ENCODE assay signal across 26 cellular contexts in genomic region chr18:43220691-43221090, GRCh38. TPM values are rescaled to one million over a fixed set of nuclear protein-coding genes. Genes with fewer than 3 reads are reported as not detected.
DNase-seq lines count a peak whose midpoint lies in the region; ATAC-seq and TF ChIP-seq lines count a peak whose summit lies in the region.
"Had no signal": no experiment of that assay in that cellular context is flagged by ENCODE, and none has a peak within 500 bp of the region (broad histone marks: within the 10 kb centered on the region; RNA-seq: fewer than 3 reads in every experiment).

No MANE protein-coding gene starts in this region.

- H3K27me3 Mint-ChIP-seq in GM23338 (ENCODE audit: insufficient read depth, low read depth, poor library complexity) (no peaks in the 10 kb centered on the region), neural progenitor cell (ENCODE audit: insufficient read depth, low read depth) (no peaks in the 10 kb centered on the region)
- H3K27me3 Mint-ChIP-seq in T-helper 2 cell treated with Interferon-gamma antibody and Interleukin-4, amounts not matched to agents 5 μg/mL and 100 μg/mL, for 36 hours (ENCODE audit: low read depth): no peaks in the 10 kb centered on the region
- H3K27me3 Mint-ChIP-seq: CD4-positive, alpha-beta memory T cell; CD4-positive, CD25-positive, alpha-beta regulatory T cell; CD8-positive, alpha-beta memory T cell had no signal

- H3K4me3 ChIP-seq in GM23338 (no peak overlapping the region), neural progenitor cell (no peak overlapping the region), SK-N-SH (ENCODE audit: low read depth in 2 of 2, low read length in 1 of 2) (no peak overlapping the region)
- H3K4me3 ChIP-seq: BLaER1, GM12878 had no signal

- H3F3A ChIP-seq in GM23338 (replicated peaks; ENCODE audit: low read depth) (no peaks in the 10 kb centered on the region), neural progenitor cell (ENCODE audit: low read depth) (no peaks in the 10 kb centered on the region), SK-N-SH (replicated peaks; ENCODE audit: insufficient read depth) (no peaks in the 10 kb centered on the region)

- H3K4me1 Mint-ChIP-seq in GM23338 (peaks cover 7% of the 10 kb centered on the region; the same call in 2 of the 3 replicates), neural progenitor cell (no peaks in the 10 kb centered on the region)
- H3K4me1 Mint-ChIP-seq in T-helper 2 cell treated with Interferon-gamma antibody and Interleukin-4, amounts not matched to agents 5 μg/mL and 100 μg/mL, for 36 hours (ENCODE audit: low read depth): no peaks in the 10 kb centered on the region
- H3K4me1 Mint-ChIP-seq: CD14-positive monocyte; CD4-positive, alpha-beta memory T cell; CD4-positive, CD25-positive, alpha-beta regulatory T cell; CD8-positive, alpha-beta memory T cell had no signal

- H3K9me3 ChIP-seq in neural progenitor cell (ENCODE audit: low read depth): no peaks in the 10 kb centered on the region
- no peaks in the 10 kb centered on the region for H3K9me3 ChIP-seq in SK-N-SH
- H3K9me3 ChIP-seq: BE2C, BLaER1 had no signal

- POLR2A ChIA-PET in SK-N-SH (lab: Yijun Ruan, JAX): no interaction called here

- H3K4me1 ChIP-seq in GM23338 (ENCODE audit: insufficient read depth) (no peaks in the 10 kb centered on the region; the same call in 1 of the 2 replicates), neural progenitor cell (no peaks in the 10 kb centered on the region), SK-N-SH (ENCODE audit: control insufficient read depth in 1 of 2, insufficient read depth in 2 of 2, low read depth in 1 of 2, low read length in 1 of 2) (no peaks in the 10 kb centered on the region)
- H3K4me1 ChIP-seq: BE2C, BLaER1 had no signal

- H3K9ac ChIP-seq in neural progenitor cell (no peak overlapping the region), SK-N-SH (no peak overlapping the region)
- H3K9ac ChIP-seq: BLaER1 had no signal

- TF ChIP-seq RAD21 in SK-N-SH (IDR thresholded peaks at IDR 0.05; ENCODE audit: low read length): no peak

- no peak for TF ChIP-seq EP300 in SK-N-SH (IDR thresholded peaks at IDR 0.05; ENCODE audit: borderline replicate concordance in 1 of 2, low read depth in 1 of 2, low read length in 1 of 2)

- H3K27ac ChIP-seq in GM23338 (ENCODE audit: low read depth): no peak overlapping the region
- no peak overlapping the region for H3K27ac ChIP-seq in neural progenitor cell
- no peak overlapping the region for H3K27ac ChIP-seq in SK-N-SH (ENCODE audit: low read depth in 2 of 2, low read length in 1 of 2)
- H3K27ac ChIP-seq: BLaER1 had no signal

- H3K4me3 Mint-ChIP-seq in GM23338 (no peak overlapping the region), neural progenitor cell (no peak overlapping the region)
- H3K4me3 Mint-ChIP-seq in T-helper 2 cell treated with Interferon-gamma antibody and Interleukin-4, amounts not matched to agents 5 μg/mL and 100 μg/mL, for 36 hours: no peak overlapping the region
- H3K4me3 Mint-ChIP-seq: CD14-positive monocyte; CD4-positive, alpha-beta memory T cell; CD4-positive, CD25-positive, alpha-beta regulatory T cell; CD8-positive, alpha-beta memory T cell had no signal

- H3K9me3 Mint-ChIP-seq in GM23338 (no peaks in the 10 kb centered on the region), neural progenitor cell (peaks cover under 1% of the 10 kb centered on the region)
- H3K9me3 Mint-ChIP-seq in T-helper 2 cell treated with Interferon-gamma antibody and Interleukin-4, amounts not matched to agents 5 μg/mL and 100 μg/mL, for 36 hours: peaks cover 34% of the 10 kb centered on the region

- CTCF ChIA-PET in SK-N-SH (lab: Yijun Ruan, JAX): interaction anchor here (0.8 kb wide), 1 partner anchor 51 kb away, joined by 3 read pairs; no protein-coding TSS in a partner anchor

- H2AFZ ChIP-seq in GM23338 (peak overlapping the region; percentile 50), neural progenitor cell (replicated peaks) (no peak overlapping the region), SK-N-SH (ENCODE audit: low read depth) (no peak overlapping the region)

- DNase-seq in GM23338 (ENCODE audit: low spot score) (no peak), inferior parietal cortex (ENCODE audit: extremely low spot score) (peak; percentile 6), neural progenitor cell (ENCODE audit: low spot score) (no peak), SK-N-SH (no peak)
- no peak for DNase-seq in T-helper 2 cell treated with Interferon-gamma antibody and Interleukin-4, amounts not matched to agents 5 μg/mL and 100 μg/mL, for 36 hours (ENCODE audit: low spot score)
- DNase-seq: 8988T; ACHN; BE2C; C1 segment of cervical spinal cord; CD4-positive, alpha-beta memory T cell; CD4-positive, CD25-positive, alpha-beta regulatory T cell; CD8-positive, alpha-beta memory T cell; COR-L47; DMS 273 treated with DMSO at 0.1 percent for 48 hours; DMS153; DMS53; DMS79; DND-41; EL; GDM1 had no signal

- H3K79me2 ChIP-seq in GM23338 (replicated peaks; ENCODE audit: insufficient read depth): no peaks in the 10 kb centered on the region
- H3K79me2 ChIP-seq in neural progenitor cell (ENCODE audit: low read depth): no peaks in the 10 kb centered on the region
- no peaks in the 10 kb centered on the region for H3K79me2 ChIP-seq in SK-N-SH (ENCODE audit: insufficient read depth)

- H3K27me3 ChIP-seq in GM23338 (ENCODE audit: insufficient read depth) (no peaks in the 10 kb centered on the region), neural progenitor cell (no peaks in the 10 kb centered on the region), SK-N-SH (ENCODE audit: insufficient read depth) (no peaks in the 10 kb centered on the region)
- H3K27me3 ChIP-seq: BE2C, BLaER1 had no signal

- TF ChIP-seq CTCF in GM23338 (conservative IDR thresholded peaks at IDR 0.05; ENCODE audit: low read depth in 2 of 2) (no peak), neural progenitor cell (IDR thresholded peaks at IDR 0.05) (no peak), SK-N-SH (IDR thresholded peaks at IDR 0.05) (no peak)

- peaks cover 6% of the 10 kb centered on the region; the same call in 1 of the 2 replicates for H3K9me2 ChIP-seq in GM23338 (ENCODE audit: insufficient read depth)
- H3K9me2 ChIP-seq in SK-N-SH: no peaks in the 10 kb centered on the region

- H3K36me3 Mint-ChIP-seq in GM23338 (ENCODE audit: low read depth): no peaks in the 10 kb centered on the region; the same call in 2 of the 3 replicates
- no peaks in the 10 kb centered on the region for H3K36me3 Mint-ChIP-seq in neural progenitor cell
- H3K36me3 Mint-ChIP-seq in T-helper 2 cell treated with Interferon-gamma antibody and Interleukin-4, amounts not matched to agents 5 μg/mL and 100 μg/mL, for 36 hours (ENCODE audit: low read depth): no peaks in the 10 kb centered on the region
- H3K36me3 Mint-ChIP-seq: CD14-positive monocyte; CD4-positive, alpha-beta memory T cell; CD4-positive, CD25-positive, alpha-beta regulatory T cell; CD8-positive, alpha-beta memory T cell had no signal

- no peak for ATAC-seq in GM23338
- ATAC-seq: GM12878 had no signal

- no peaks in the 10 kb centered on the region for H4K20me1 ChIP-seq in GM23338 (replicated peaks; ENCODE audit: insufficient read depth)
- no peaks in the 10 kb centered on the region for H4K20me1 ChIP-seq in neural progenitor cell (ENCODE audit: low read depth)
- H4K20me1 ChIP-seq in SK-N-SH (ENCODE audit: insufficient read depth): no peaks in the 10 kb centered on the region
- H4K20me1 ChIP-seq: BLaER1 had no signal

- H3K4me2 ChIP-seq in GM23338 (no peak overlapping the region), neural progenitor cell (no peak overlapping the region), SK-N-SH (no peak overlapping the region)
- H3K4me2 ChIP-seq: BLaER1 had no signal

- H3K36me3 ChIP-seq in GM23338 (ENCODE audit: insufficient read depth) (no peaks in the 10 kb centered on the region), neural progenitor cell (no peaks in the 10 kb centered on the region), SK-N-SH (replicated peaks in 1 of 2; ENCODE audit: control insufficient read depth in 1 of 2, insufficient read depth in 2 of 2, low read length in 1 of 2) (no peaks in the 10 kb centered on the region)
- H3K36me3 ChIP-seq: BE2C, BLaER1 had no signal

- H3K27ac Mint-ChIP-seq in GM23338 (peak overlapping the region; percentile 19), neural progenitor cell (peak overlapping the region; percentile 44)
- H3K27ac Mint-ChIP-seq in T-helper 2 cell treated with Interferon-gamma antibody and Interleukin-4, amounts not matched to agents 5 μg/mL and 100 μg/mL, for 36 hours: no peak overlapping the region
- H3K27ac Mint-ChIP-seq: CD14-positive monocyte; CD4-positive, alpha-beta memory T cell; CD4-positive, CD25-positive, alpha-beta regulatory T cell; CD8-positive, alpha-beta memory T cell had no signal

TF ChIP-seq in GM23338, 12 proteins besides CTCF, POLR2A, EP300 and RAD21:
- TF ChIP-seq CREB1 (CRISPR knock-in tag; IDR thresholded peaks at IDR 0.05; ENCODE audit: low read depth) (no peak), EZH2phosphoT487 (IDR thresholded peaks at IDR 0.05; ENCODE audit: unreplicated experiment) (no peak)

RNA-seq across cellular contexts. Expression of gene SYT4, which starts 56.6 kb away (rescaled TPM):
- 10.4 and 13.9 TPM in 2 replicates for total RNA-seq in GM23338 (2014; rRNA removed; shearing (Covaris generic))
- polyA plus RNA-seq in GM23338 (2016; fragmentation: Nextera tagmentation; extraction: Ambion mirVana) (3.1 and 3.7 TPM in 2 replicates), SK-N-SH (2012; rRNA removed) (0.44 and 1.3 TPM in 2 replicates)
- total RNA-seq in neural progenitor cell (ENCODE audit: low replicate concordance): 0.02 and 0.06 TPM in 2 replicates
- 2.9 and 3.9 TPM in 2 replicates for polyA plus RNA-seq in SK-N-SH (2012; cell fraction: cytosol; rRNA removed)
- polyA plus RNA-seq in SK-N-SH (2012; cell fraction: nucleus; rRNA removed): 0.43 TPM in 2 replicates
- total RNA-seq: CD4-positive, alpha-beta memory T cell; CD8-positive, alpha-beta memory T cell; Daoy; G401 had no signal
- polyA plus RNA-seq: AG04450; CD14-positive monocyte; CD4-positive, alpha-beta memory T cell; CD8-positive, alpha-beta memory T cell had no signal

Comparison
In these comparisons a context has a peak if more than half of its experiments do, and no peak if none do; other contexts are left out.
1. RNA of gene SYT4, which starts 56.6 kb away (total RNA-seq): 10.4 to 13.9 TPM in GM23338; 0.02 to 0.06 TPM in neural progenitor cell; every median in the first group is over 10 times any median in the second.